In genomic region chr10:91307489-91307888, GRCh38 we compare ENCODE assay signal across 16 cellular contexts.
"Had no signal": no experiment of that assay in that cellular context is flagged by ENCODE, and none has a peak within 500 bp of the region (broad histone marks: within the 10 kb centered on the region; RNA-seq: fewer than 3 reads in every experiment).

No MANE protein-coding gene starts in this region.

- H3K36me3 ChIP-seq: cardiac muscle cell, sigmoid colon, spleen, thyroid gland had no signal

- H3K9me3 ChIP-seq: sigmoid colon, spleen, thyroid gland had no signal

- H3K4me2 ChIP-seq: hepatocyte had no signal

- H3K27me3 ChIP-seq: hepatocyte, sigmoid colon, thyroid gland had no signal

- H3K27ac ChIP-seq: cardiac muscle cell, hepatocyte, parathyroid adenoma, sigmoid colon, spleen, thyroid gland had no signal

- H3K4me1 ChIP-seq: parathyroid adenoma, sigmoid colon, spleen, thyroid gland had no signal

- H3K4me3 ChIP-seq: cardiac muscle cell, hepatocyte, sigmoid colon, spleen, thyroid gland had no signal

- ATAC-seq: natural killer cell had no signal

- DNase-seq: activated naive CD4-positive, alpha-beta T cell treated with Interleukin-2 at 50 U/mL for 16 hours; activated naive CD8-positive, alpha-beta T cell treated with anti-CD3 and anti-CD28 coated beads, Interleukin-2, amount 10 ng/mL, durations not matched to agents 7 days and 5 days; amygdala; dermis blood vessel endothelial cell; effector memory CD4-positive, alpha-beta T cell; natural killer cell; sigmoid colon; spleen; stimulated activated CD4-positive, alpha-beta T cell treated with anti-CD3 and anti-CD28 coated beads, Interleukin-4, amount 100 ng/mL, for 4 hours; stimulated activated naive CD4-positive, alpha-beta T cell treated with Interleukin-2 at 50 U/mL for 16 hours; T1000; thyroid gland had no signal

- H3K79me2 ChIP-seq: hepatocyte, parathyroid adenoma had no signal

- FAIRE-seq: urothelium cell line had no signal

- H3K9ac ChIP-seq: parathyroid adenoma had no signal
